Comparison of ENCODE assay signal across 3 cellular contexts in genomic region chr17:69783865-69784264, GRCh38.
TF ChIP-seq lines count a peak whose summit lies in the region.

No MANE protein-coding gene starts in this region.

TF ChIP-seq in HepG2, 621 proteins besides CTCF, POLR2A, EP300 and RAD21:
- TF ChIP-seq SP140L (CRISPR knock-in tag; IDR thresholded peaks at IDR 0.05; ENCODE audit: borderline replicate concordance) (no peak), CEBPB (IDR thresholded peaks at IDR 0.05; ENCODE audit: borderline replicate concordance, low read depth, low read length) (peak; percentile 57; the same call in 1 of the 2 replicates)

TF ChIP-seq in A549, 52 proteins besides CTCF, POLR2A, EP300 and RAD21 (continued from another document):
- TF ChIP-seq PBX3 (IDR thresholded peaks at IDR 0.05) (no peak), KDM1A (IDR thresholded peaks at IDR 0.05; ENCODE audit: low read depth) (no peak), EHF (CRISPR knock-in tag; IDR thresholded peaks at IDR 0.05) (no peak)

TF ChIP-seq in IMR-90, 13 proteins besides CTCF, POLR2A, EP300 and RAD21 (continued from another document):
- TF ChIP-seq CHD1 (IDR thresholded peaks at IDR 0.05; ENCODE audit: low read depth, low read length) = no peak
